15 cellular contexts compared by ENCODE assay signal in genomic region chr10:3548096-3548495, GRCh38.
"Had no signal": no experiment of that assay in that cellular context is flagged by ENCODE, and none has a peak within 500 bp of the region (broad histone marks: within the 10 kb centered on the region; RNA-seq: fewer than 3 reads in every experiment).

No MANE protein-coding gene starts in this region.

- H3K4me3 ChIP-seq: SJSA1 had no signal

- H3K4me1 Mint-ChIP-seq: natural killer cell had no signal

- H3K36me3 Mint-ChIP-seq: natural killer cell had no signal

- H3K27me3 ChIP-seq: SJSA1 had no signal

- H3K9me3 Mint-ChIP-seq: dendritic cell treated with granulocyte-macrophage colony-stimulating factor and Interleukin-4, amounts not matched to agents 40 ng/mL and 50 ng/mL, for 4 days; memory B cell; T-helper 2 cell treated with Interferon-gamma antibody and Interleukin-4, amounts not matched to agents 5 μg/mL and 100 μg/mL, for 36 hours had no signal

- H3K27ac ChIP-seq: SJSA1 had no signal

- H3K4me3 Mint-ChIP-seq: dendritic cell treated with granulocyte-macrophage colony-stimulating factor and Interleukin-4, amounts not matched to agents 40 ng/mL and 50 ng/mL, for 4 days; memory B cell; natural killer cell; stimulated activated naive CD8-positive, alpha-beta T cell treated with anti-CD3 and anti-CD28 coated beads, Interleukin-15, Interleukin-2, amounts not matched to agents 100 ng/mL and 50 ng/mL, for 24 hours; T-helper 2 cell treated with Interferon-gamma antibody and Interleukin-4, amounts not matched to agents 5 μg/mL and 100 μg/mL, for 36 hours had no signal

- H3K36me3 ChIP-seq: SJSA1 had no signal

- DNase-seq: activated naive CD4-positive, alpha-beta T cell treated with Interleukin-2 at 50 U/mL for 16 hours; central memory CD4-positive, alpha-beta T cell; effector memory CD4-positive, alpha-beta T cell; glutamatergic neuron; kidney glomerular epithelial cell; left ventricle myocardium superior; natural killer cell; small intestine; stimulated activated CD4-positive, alpha-beta T cell treated with anti-CD3 and anti-CD28 coated beads, Interleukin-4, amount 100 ng/mL, for 4 hours; SW 1271 had no signal

- H3K27ac Mint-ChIP-seq: dendritic cell treated with granulocyte-macrophage colony-stimulating factor and Interleukin-4, amounts not matched to agents 40 ng/mL and 50 ng/mL, for 4 days; memory B cell; natural killer cell; stimulated activated naive CD8-positive, alpha-beta T cell treated with anti-CD3 and anti-CD28 coated beads, Interleukin-15, Interleukin-2, amounts not matched to agents 100 ng/mL and 50 ng/mL, for 24 hours; T-helper 2 cell treated with Interferon-gamma antibody and Interleukin-4, amounts not matched to agents 5 μg/mL and 100 μg/mL, for 36 hours had no signal

- ATAC-seq: left ventricle myocardium superior, natural killer cell had no signal

- H3K27me3 Mint-ChIP-seq: memory B cell had no signal
